In genomic region chr9:16510506-16510905, GRCh38 we compare ENCODE assay signal across 29 cellular contexts.
DNase-seq lines count a peak whose midpoint lies in the region; ATAC-seq and TF ChIP-seq lines count a peak whose summit lies in the region.
"Had no signal": no experiment of that assay in that cellular context is flagged by ENCODE, and none has a peak within 500 bp of the region (broad histone marks: within the 10 kb centered on the region; RNA-seq: fewer than 3 reads in every experiment).

No MANE protein-coding gene starts in this region.

- POLR2A ChIA-PET in SK-N-SH (lab: Yijun Ruan, JAX): no interaction called here

- H2AFZ ChIP-seq in GM23338 (no peak overlapping the region), SK-N-SH (ENCODE audit: low read depth) (no peak overlapping the region)

- 90% methylated on average over 2 of the region's 2 CpGs for WGBS in SK-N-SH (ENCODE audit: low lambda C conversion rate)
- WGBS in esophagus muscularis mucosa: 93% methylated on average over 2 of the region's 2 CpGs
- WGBS in sigmoid colon, 2 donors: 93 to 95% methylated on average over 2 of the region's 2 CpGs

- H4K20me1 ChIP-seq in GM23338 (replicated peaks; ENCODE audit: insufficient read depth) (no peaks in the 10 kb centered on the region), SK-N-SH (ENCODE audit: insufficient read depth) (no peaks in the 10 kb centered on the region)

- H3K4me1 Mint-ChIP-seq in GM23338: peaks cover 43% of the 10 kb centered on the region
- no peaks in the 10 kb centered on the region for H3K4me1 Mint-ChIP-seq in T-helper 17 cell
- H3K4me1 Mint-ChIP-seq: activated B cell treated with CpG ODN at 0.5 μM for 24 hours, B cell, T-cell had no signal

- no peaks in the 10 kb centered on the region for H3K9me2 ChIP-seq in GM23338 (ENCODE audit: insufficient read depth)
- H3K9me2 ChIP-seq in SK-N-SH: no peaks in the 10 kb centered on the region

- peaks cover 25% of the 10 kb centered on the region for H3K4me1 ChIP-seq in GM23338 (ENCODE audit: insufficient read depth)
- H3K4me1 ChIP-seq in SK-N-SH (ENCODE audit: control insufficient read depth in 1 of 2, insufficient read depth in 2 of 2, low read depth in 1 of 2, low read length in 1 of 2): peaks cover 9 to 31% of the 10 kb centered on the region in 2 experiments
- H3K4me1 ChIP-seq in esophagus muscularis mucosa: peaks cover 9 to 51% (median 40%) of the 10 kb centered on the region in 4 donors
- H3K4me1 ChIP-seq in sigmoid colon: peaks cover 0 to 60% (median 40%) of the 10 kb centered on the region in 4 donors
- H3K4me1 ChIP-seq: psoas muscle had no signal

- H3K79me2 ChIP-seq in GM23338 (replicated peaks; ENCODE audit: insufficient read depth): no peaks in the 10 kb centered on the region
- peaks cover 32% of the 10 kb centered on the region for H3K79me2 ChIP-seq in SK-N-SH (ENCODE audit: insufficient read depth)

- DNase-seq in GM23338 (ENCODE audit: low spot score) (no peak), SK-N-SH (no peak), esophagus muscularis mucosa (ENCODE audit: extremely low spot score) (no peak), sigmoid colon (no peak), AML-193 (lab: John Stamatoyannopoulos, UW) (no peak), T-helper 17 cell (no peak)
- DNase-seq: activated B cell treated with CpG ODN at 0.5 μM for 24 hours; activated CD4-positive, alpha-beta T cell treated with anti-CD3 and anti-CD28 coated beads, Interleukin-2, amount 50 U/mL, for 1 hour; activated effector memory CD4-positive, alpha-beta T cell treated with Interleukin-2 at 50 U/mL for 16 hours; activated T-cell treated with anti-CD3 and anti-CD28 coated beads, Interleukin-2, amount 50 U/mL, for 1 hour; CD8-positive, alpha-beta T cell; glutamatergic neuron; Karpas-422; NCI-H1417; NCI-H2081; NCI-H2227 treated with DMSO at 0.1 percent for 48 hours; Peyer's patch; psoas muscle; stimulated activated CD4-positive, alpha-beta T cell treated with anti-CD3 and anti-CD28 coated beads, Interleukin-4, amount 100 ng/mL, for 24 hours; T-cell had no signal

- no peak overlapping the region for H3K4me3 ChIP-seq in GM23338
- no peak overlapping the region for H3K4me3 ChIP-seq in SK-N-SH (ENCODE audit: low read depth in 2 of 2, low read length in 1 of 2)
- H3K4me3 ChIP-seq in esophagus muscularis mucosa: no peak overlapping the region
- H3K4me3 ChIP-seq in sigmoid colon: no peak overlapping the region
- H3K4me3 ChIP-seq: Peyer's patch, psoas muscle had no signal

- H3K4me3 Mint-ChIP-seq in GM23338 (no peak overlapping the region), T-helper 17 cell (no peak overlapping the region)
- H3K4me3 Mint-ChIP-seq: activated B cell treated with CpG ODN at 0.5 μM for 24 hours; activated naive CD8-positive, alpha-beta T cell; B cell; CD8-positive, alpha-beta T cell; T-cell had no signal

- peak overlapping the region; percentile 6 for H3K4me2 ChIP-seq in GM23338
- H3K4me2 ChIP-seq in SK-N-SH: peak overlapping the region; percentile 18; the same call in 1 of the 2 replicates

- H3F3A ChIP-seq in GM23338 (replicated peaks; ENCODE audit: low read depth) (peaks cover 5% of the 10 kb centered on the region; the same call in 1 of the 2 replicates), SK-N-SH (replicated peaks; ENCODE audit: insufficient read depth) (peaks cover 32% of the 10 kb centered on the region)

- TF ChIP-seq POLR2A in esophagus muscularis mucosa (IDR thresholded peaks at IDR 0.05; ENCODE audit: low read depth) (no peak), sigmoid colon (IDR thresholded peaks at IDR 0.05) (no peak)

- no peaks in the 10 kb centered on the region for H3K9me3 Mint-ChIP-seq in GM23338
- H3K9me3 Mint-ChIP-seq: CD8-positive, alpha-beta T cell had no signal

- H3K36me3 ChIP-seq in GM23338 (ENCODE audit: insufficient read depth): no peaks in the 10 kb centered on the region
- H3K36me3 ChIP-seq in SK-N-SH (replicated peaks in 1 of 2; ENCODE audit: control insufficient read depth in 1 of 2, insufficient read depth in 2 of 2, low read length in 1 of 2): no peaks in the 10 kb centered on the region
- H3K36me3 ChIP-seq in esophagus muscularis mucosa: no peaks in the 10 kb centered on the region
- no peaks in the 10 kb centered on the region for H3K36me3 ChIP-seq in sigmoid colon
- H3K36me3 ChIP-seq: neutrophil, Peyer's patch had no signal

- no peak overlapping the region for H3K27ac Mint-ChIP-seq in GM23338
- no peak overlapping the region for H3K27ac Mint-ChIP-seq in T-helper 17 cell
- H3K27ac Mint-ChIP-seq: activated B cell treated with CpG ODN at 0.5 μM for 24 hours; activated naive CD8-positive, alpha-beta T cell; B cell; CD8-positive, alpha-beta T cell; T-cell had no signal

- ATAC-seq in GM23338 (no peak), GM21529 (IDR thresholded peaks at IDR 0.05; ENCODE audit: unreplicated experiment) (no peak), GM18858 (IDR thresholded peaks at IDR 0.05; ENCODE audit: unreplicated experiment) (no peak), T-helper 17 cell (no peak)
- ATAC-seq: CD8-positive, alpha-beta T cell; HCT116; left lobe of liver; T-cell had no signal

- peak overlapping the region; percentile 2; the same call in 1 of the 2 replicates for H3K9ac ChIP-seq in SK-N-SH

- H3K9me3 ChIP-seq in SK-N-SH (no peaks in the 10 kb centered on the region), esophagus muscularis mucosa (no peaks in the 10 kb centered on the region), sigmoid colon (no peaks in the 10 kb centered on the region), T-helper 17 cell (ENCODE audit: control insufficient read depth, low read length, poor library complexity, severe bottlenecking) (no peaks in the 10 kb centered on the region)
- H3K9me3 ChIP-seq: neutrophil, Peyer's patch, psoas muscle had no signal

- no peaks in the 10 kb centered on the region for H3K27me3 Mint-ChIP-seq in GM23338 (ENCODE audit: insufficient read depth, low read depth, poor library complexity)
- no peaks in the 10 kb centered on the region for H3K27me3 Mint-ChIP-seq in T-helper 17 cell
- H3K27me3 Mint-ChIP-seq: activated B cell treated with CpG ODN at 0.5 μM for 24 hours; activated naive CD8-positive, alpha-beta T cell; B cell; T-cell had no signal

- no peak for TF ChIP-seq RAD21 in SK-N-SH (IDR thresholded peaks at IDR 0.05; ENCODE audit: low read length)

- peaks cover 4% of the 10 kb centered on the region; the same call in 1 of the 3 replicates for H3K36me3 Mint-ChIP-seq in GM23338 (ENCODE audit: low read depth)
- H3K36me3 Mint-ChIP-seq in T-helper 17 cell (ENCODE audit: low read depth): no peaks in the 10 kb centered on the region
- H3K36me3 Mint-ChIP-seq: activated naive CD8-positive, alpha-beta T cell; CD8-positive, alpha-beta T cell; T-cell had no signal

- TF ChIP-seq CTCF in GM23338 (conservative IDR thresholded peaks at IDR 0.05; ENCODE audit: low read depth in 2 of 2) (no peak), SK-N-SH (IDR thresholded peaks at IDR 0.05) (no peak), esophagus muscularis mucosa (IDR thresholded peaks at IDR 0.05) (no peak), sigmoid colon (IDR thresholded peaks at IDR 0.05) (no peak)

- CTCF ChIA-PET in SK-N-SH (lab: Yijun Ruan, JAX): interaction anchor here (0.9 kb wide), 1 partner anchor 11 kb away, joined by 3 read pairs; no protein-coding TSS in a partner anchor

- intact Hi-C loops in esophagus muscularis mucosa (cut with DNase I): loop anchor here (10.0 kb wide), 1 partner anchor 354 kb away; no protein-coding TSS in a partner anchor
- intact Hi-C loops in sigmoid colon (cut with DNase I): no loop called here

- no peak for TF ChIP-seq EP300 in SK-N-SH (IDR thresholded peaks at IDR 0.05; ENCODE audit: borderline replicate concordance in 1 of 2, low read depth in 1 of 2, low read length in 1 of 2)
- TF ChIP-seq EP300 in esophagus muscularis mucosa (IDR thresholded peaks at IDR 0.05): no peak
- no peak for TF ChIP-seq EP300 in sigmoid colon (IDR thresholded peaks at IDR 0.05)

- H3K27ac ChIP-seq in GM23338 (ENCODE audit: low read depth): peak overlapping the region; percentile 4; the same call in 1 of the 2 replicates
- peak overlapping the region; percentile 19 to 75; a peak in 3 of 4 replicates for H3K27ac ChIP-seq in SK-N-SH (ENCODE audit: low read depth in 2 of 2, low read length in 1 of 2)
- H3K27ac ChIP-seq in esophagus muscularis mucosa (replicated peaks in 1 of 4): peak overlapping the region in 3 of 4 donors; percentile 28 to 62 (median 48)
- peak overlapping the region in 3 of 4 donors; percentile 16 to 30 (median 17) for H3K27ac ChIP-seq in sigmoid colon
- H3K27ac ChIP-seq: epithelial cell of prostate, HL-60, neutrophil, psoas muscle had no signal

- H3K27me3 ChIP-seq in GM23338 (ENCODE audit: insufficient read depth) (no peaks in the 10 kb centered on the region), SK-N-SH (ENCODE audit: insufficient read depth) (no peaks in the 10 kb centered on the region), esophagus muscularis mucosa (no peaks in the 10 kb centered on the region), sigmoid colon (no peaks in the 10 kb centered on the region)
- H3K27me3 ChIP-seq: neutrophil, Peyer's patch had no signal

TF ChIP-seq in GM23338, 12 proteins besides CTCF, POLR2A, EP300 and RAD21 (continues in another document):
- TF ChIP-seq JUNB (IDR thresholded peaks at IDR 0.05; ENCODE audit: unreplicated experiment): no peak
- TF ChIP-seq EZH2 (IDR thresholded peaks at IDR 0.05; ENCODE audit: low read depth, unreplicated experiment): no peak

TF ChIP-seq in SK-N-SH, 30 proteins besides CTCF, POLR2A, EP300 and RAD21 (continues in another document):
- TF ChIP-seq NFIC (IDR thresholded peaks at IDR 0.05; ENCODE audit: borderline replicate concordance) (no peak), IRF3 (IDR thresholded peaks at IDR 0.05; ENCODE audit: low read depth, low read length) (no peak), ELF1 (IDR thresholded peaks at IDR 0.05) (no peak), RFX5 (IDR thresholded peaks at IDR 0.05; ENCODE audit: low read length) (no peak), MXI1 (IDR thresholded peaks at IDR 0.05; ENCODE audit: low read depth, low read length) (no peak), NRF1 (IDR thresholded peaks at IDR 0.05; ENCODE audit: low read depth, low read length) (no peak)
